Comparison of ENCODE assay signal across 8 cellular contexts in genomic region chr21:36141513-36141925, GRCh38. TPM values are rescaled to one million over a fixed set of nuclear protein-coding genes. Genes with fewer than 3 reads are reported as not detected.
DNase-seq lines count a peak whose midpoint lies in the region; ATAC-seq and TF ChIP-seq lines count a peak whose summit lies in the region.

No MANE protein-coding gene starts in this region.

- no peaks in the 10 kb centered on the region for H3K9me3 Mint-ChIP-seq in activated T-cell treated with anti-CD3 and anti-CD28 coated beads, Interleukin-2, amount 50 U/mL, for 24 hours
- no peaks in the 10 kb centered on the region for H3K9me3 Mint-ChIP-seq in natural killer cell
- no peaks in the 10 kb centered on the region for H3K9me3 Mint-ChIP-seq in stimulated activated naive CD8-positive, alpha-beta T cell treated with anti-CD3 and anti-CD28 coated beads, Interleukin-15, amount 100 ng/mL, for 72 hours

- peak; percentile 95 for ATAC-seq in GM21737 (IDR thresholded peaks at IDR 0.05; ENCODE audit: unreplicated experiment)
- ATAC-seq in Panc1, result peak; percentile 95
- ATAC-seq in natural killer cell, result peak; percentile 94 to 97 (median 95)
- peak; percentile 97 for ATAC-seq in stimulated activated naive CD8-positive, alpha-beta T cell treated with anti-CD3 and anti-CD28 coated beads, Interleukin-15, amount 100 ng/mL, for 72 hours

- H3K36me3 Mint-ChIP-seq in activated T-cell treated with anti-CD3 and anti-CD28 coated beads, Interleukin-2, amount 50 U/mL, for 24 hours (ENCODE audit: low read depth), result peaks cover 6% of the 10 kb centered on the region
- no peaks in the 10 kb centered on the region for H3K36me3 Mint-ChIP-seq in natural killer cell

- H3K9me3 ChIP-seq in Panc1 (ENCODE audit: control insufficient read depth, insufficient read depth, low read depth, low read length) (no peaks in the 10 kb centered on the region), esophagus muscularis mucosa (no peaks in the 10 kb centered on the region)

- H3K27me3 ChIP-seq in Panc1 (ENCODE audit: control insufficient read depth, insufficient read depth, low read length), result no peaks in the 10 kb centered on the region
- no peaks in the 10 kb centered on the region for H3K27me3 ChIP-seq in esophagus muscularis mucosa

- peak overlapping the region; percentile 13 for H3K27ac Mint-ChIP-seq in activated T-cell treated with anti-CD3 and anti-CD28 coated beads, Interleukin-2, amount 50 U/mL, for 24 hours
- no peak overlapping the region for H3K27ac Mint-ChIP-seq in natural killer cell
- no peak overlapping the region for H3K27ac Mint-ChIP-seq in stimulated activated naive CD8-positive, alpha-beta T cell treated with anti-CD3 and anti-CD28 coated beads, Interleukin-15, amount 100 ng/mL, for 72 hours

- intact Hi-C loops in Panc1 (cut with micrococcal nuclease; ENCODE audit: unreplicated experiment) (loop anchor here (1.0 to 5.0 kb wide), 2 partner anchors 68 to 191 kb away; no protein-coding TSS in a partner anchor), esophagus muscularis mucosa (cut with DNase I) (loop anchor here (5.0 kb wide), 1 partner anchor 66 kb away; no protein-coding TSS in a partner anchor), natural killer cell (cut with micrococcal nuclease) (loop anchor here (1.0 kb wide), 2 partner anchors 68 to 190 kb away; no protein-coding TSS in a partner anchor)

- H3K27ac ChIP-seq in Panc1 (ENCODE audit: low read length) (no peak overlapping the region), esophagus muscularis mucosa (replicated peaks in 1 of 4) (no peak overlapping the region)

- in situ Hi-C loops in Panc1 (cut with HindIII; ENCODE audit: low pct_unique_long_range_greater_than_20kb, low sequenced_read_pairs), result no loop called here

- no peak overlapping the region for H3K4me3 Mint-ChIP-seq in activated T-cell treated with anti-CD3 and anti-CD28 coated beads, Interleukin-2, amount 50 U/mL, for 24 hours
- H3K4me3 Mint-ChIP-seq in natural killer cell, result no peak overlapping the region
- no peak overlapping the region for H3K4me3 Mint-ChIP-seq in stimulated activated naive CD8-positive, alpha-beta T cell treated with anti-CD3 and anti-CD28 coated beads, Interleukin-15, amount 100 ng/mL, for 72 hours

- no TSS peak for BruUV-seq in Panc1 (replicated peaks; lab: Mats Ljungman, UMichigan)

- no peaks in the 10 kb centered on the region for H3K27me3 Mint-ChIP-seq in activated T-cell treated with anti-CD3 and anti-CD28 coated beads, Interleukin-2, amount 50 U/mL, for 24 hours
- H3K27me3 Mint-ChIP-seq in natural killer cell (ENCODE audit: low read depth in 2 of 2), result no peaks in the 10 kb centered on the region
- no peaks in the 10 kb centered on the region for H3K27me3 Mint-ChIP-seq in stimulated activated naive CD8-positive, alpha-beta T cell treated with anti-CD3 and anti-CD28 coated beads, Interleukin-15, amount 100 ng/mL, for 72 hours

- no peak for TF ChIP-seq EP300 in esophagus muscularis mucosa (IDR thresholded peaks at IDR 0.05)

- peaks cover 13% of the 10 kb centered on the region for H3K4me1 Mint-ChIP-seq in activated T-cell treated with anti-CD3 and anti-CD28 coated beads, Interleukin-2, amount 50 U/mL, for 24 hours (ENCODE audit: low read depth)
- H3K4me1 Mint-ChIP-seq in natural killer cell, result peaks cover 5 to 8% of the 10 kb centered on the region in 2 donors
- H3K4me1 Mint-ChIP-seq in stimulated activated naive CD8-positive, alpha-beta T cell treated with anti-CD3 and anti-CD28 coated beads, Interleukin-15, amount 100 ng/mL, for 72 hours, result peaks cover 16% of the 10 kb centered on the region

- peak; percentile 83 for TF ChIP-seq CTCF in Panc1 (IDR thresholded peaks at IDR 0.05)
- TF ChIP-seq CTCF in esophagus muscularis mucosa (IDR thresholded peaks at IDR 0.05), result peak; percentile 68 to 82 (median 69)
- TF ChIP-seq CTCF in natural killer cell (IDR thresholded peaks at IDR 0.05), result peak; percentile 94

- CTCF ChIA-PET in Panc1 (lab: Charles Lee), result interaction anchor here (0.7 kb wide), 1 partner anchor 244 kb away, joined by 3 read pairs; no protein-coding TSS in a partner anchor

- H3K4me1 ChIP-seq in Panc1 (ENCODE audit: control insufficient read depth, insufficient read depth, low read length) (no peaks in the 10 kb centered on the region), esophagus muscularis mucosa (peaks cover 10 to 19% (median 13%) of the 10 kb centered on the region in 4 donors)

- POLR2A ChIA-PET in Panc1 (lab: Charles Lee), result interaction anchor here (0.6 kb wide), 1 partner anchor 68 kb away, joined by 4 read pairs; no protein-coding TSS in a partner anchor

- H3K4me3 ChIP-seq in Panc1 (ENCODE audit: low read depth in 2 of 2, low read length in 2 of 2), result no peak overlapping the region
- no peak overlapping the region for H3K4me3 ChIP-seq in esophagus muscularis mucosa

- H3K36me3 ChIP-seq in Panc1 (ENCODE audit: control insufficient read depth, insufficient read depth, low read length) (no peaks in the 10 kb centered on the region), esophagus muscularis mucosa (peaks cover 3 to 29% (median 6%) of the 10 kb centered on the region in 4 donors)

- DNase-seq in DMS114 treated with DMSO at 0.1 percent for 48 hours (lab: John Stamatoyannopoulos, UW; ENCODE audit: unreplicated experiment) (peak; percentile 33), LoVo (ENCODE audit: low spot score) (peak; percentile 99), Panc1 (ENCODE audit: low read depth, low spot score) (no peak), esophagus muscularis mucosa (ENCODE audit: extremely low spot score) (no peak), natural killer cell (peak; percentile 64)
- DNase-seq in activated T-cell treated with anti-CD3 and anti-CD28 coated beads, Interleukin-2, amount 50 U/mL, for 24 hours, result peak; percentile 77
- DNase-seq in stimulated activated naive CD8-positive, alpha-beta T cell treated with anti-CD3 and anti-CD28 coated beads, Interleukin-15, amount 100 ng/mL, for 72 hours, result peak; percentile 78 to 83

- WGBS in esophagus muscularis mucosa, result 11% methylated on average over 6 of the region's 6 CpGs

- no peak for TF ChIP-seq POLR2A in esophagus muscularis mucosa (IDR thresholded peaks at IDR 0.05; ENCODE audit: low read depth)

RNA-seq across cellular contexts. Expression of gene CBR3, which starts 6.6 kb away (rescaled TPM):
- total RNA-seq in Panc1 (2021; ENCODE audit: unreplicated experiment) (1.6 TPM), esophagus muscularis mucosa (10 to 100 TPM; 11.4 to 18.5 (median 14.0) TPM), natural killer cell (1 to 10 TPM in 2 of 3 donors, under 1 TPM in 1; 0.95 to 1.5 (median 1.2) TPM)
- polyA plus RNA-seq in Panc1 (2012; ENCODE audit: insufficient read length), result 2.8 TPM

RNA-seq across cellular contexts. Expression of gene DOP1B, which starts 15.1 kb away (rescaled TPM):
- 31.0 TPM for total RNA-seq in Panc1 (2021; ENCODE audit: unreplicated experiment)
- 23.5 TPM for polyA plus RNA-seq in Panc1 (2012; ENCODE audit: insufficient read length)
- total RNA-seq in esophagus muscularis mucosa, result 10 to 100 TPM in 2 of 4 donors, 1 to 10 TPM in 2; 6.3 to 15.1 (median 11.2) TPM
- 10 to 100 TPM; 29.5 to 32.1 (median 31.9) TPM for total RNA-seq in natural killer cell

Comparison
In these comparisons a context has a peak if more than half of its experiments do, and no peak if none do; other contexts are left out.
1. DNase-seq: peak in DMS114 treated with DMSO at 0.1 percent for 48 hours (single experiment), LoVo (single experiment), activated T-cell treated with anti-CD3 and anti-CD28 coated beads, Interleukin-2, amount 50 U/mL, for 24 hours (single experiment), natural killer cell (single experiment) and stimulated activated naive CD8-positive, alpha-beta T cell treated with anti-CD3 and anti-CD28 coated beads, Interleukin-15, amount 100 ng/mL, for 72 hours (2 of 2); none in Panc1 (single experiment) and esophagus muscularis mucosa (single experiment).
2. Peak in every context shown above with its lines, with median percentiles within 50 percentile points of each other: ATAC-seq and CTCF ChIP-seq.